Comparison of ENCODE assay signal across 15 cellular contexts in the genomic region with DNA sequence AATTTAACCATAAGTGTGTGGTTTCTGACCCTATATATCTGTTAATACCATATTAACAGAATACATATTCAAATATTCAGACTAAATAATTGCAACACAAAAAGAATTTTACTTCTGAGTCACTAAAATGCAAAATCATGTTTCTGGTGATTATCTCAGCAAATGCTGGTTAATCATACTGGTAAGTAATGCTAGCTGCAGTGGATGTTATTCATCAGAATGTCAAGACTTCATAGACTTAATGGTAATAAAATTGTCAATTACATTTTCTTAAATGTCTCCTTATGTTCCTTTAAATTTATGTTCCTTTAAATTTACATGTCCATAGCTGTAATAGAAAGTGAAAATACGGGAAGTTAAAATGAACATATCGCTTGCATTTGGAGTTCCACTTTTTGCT.
"Had no signal": no experiment of that assay in that cellular context is flagged by ENCODE, and none has a peak within 500 bp of the region (broad histone marks: within the 10 kb centered on the region; RNA-seq: fewer than 3 reads in every experiment).

No MANE protein-coding gene starts in this region.

- H3K4me2 ChIP-seq: hepatocyte had no signal

- H2AFZ ChIP-seq: hepatocyte, parathyroid adenoma had no signal

- H3K4me1 ChIP-seq: parathyroid adenoma, sigmoid colon, spleen had no signal

- H3K9ac ChIP-seq: parathyroid adenoma had no signal

- H3K36me3 ChIP-seq: neutrophil, sigmoid colon, spleen had no signal

- H3K9me3 ChIP-seq: neutrophil, sigmoid colon had no signal

- H3K79me2 ChIP-seq: hepatocyte, parathyroid adenoma had no signal

- DNase-seq: activated CD4-positive, alpha-beta T cell treated with anti-CD3 and anti-CD28 coated beads, Interleukin-2, amount 50 U/mL, for 4 hours; activated naive CD4-positive, alpha-beta T cell treated with anti-CD3 and anti-CD28 coated beads for 36 hours; activated T-cell treated with anti-CD3 and anti-CD28 coated beads for 4 hours; dorsolateral prefrontal cortex; endodermal cell; erythroblast; islet precursor cell; naive thymus-derived CD8-positive, alpha-beta T cell; sigmoid colon; spleen; stimulated activated CD4-positive, alpha-beta T cell treated with anti-CD3 and anti-CD28 coated beads, Interleukin-1b, Interleukin-23, amount 100 ng/mL, for 48 hours; stimulated activated naive CD8-positive, alpha-beta T cell treated with anti-CD3 and anti-CD28 coated beads, Interleukin-15, amount 100 ng/mL, for 72 hours had no signal

- H3K27ac ChIP-seq: dorsolateral prefrontal cortex, hepatocyte, neutrophil, parathyroid adenoma, sigmoid colon, spleen had no signal

- H3K4me3 ChIP-seq: dorsolateral prefrontal cortex, hepatocyte, sigmoid colon, spleen had no signal

- H3K27me3 ChIP-seq: dorsolateral prefrontal cortex, hepatocyte, neutrophil, sigmoid colon, spleen had no signal
